10 cellular contexts compared by ENCODE assay signal in genomic region chr11:36818410-36818809, GRCh38.
DNase-seq lines count a peak whose midpoint lies in the region; ATAC-seq and TF ChIP-seq lines count a peak whose summit lies in the region.
"Had no signal": no experiment of that assay in that cellular context is flagged by ENCODE, and none has a peak within 500 bp of the region (broad histone marks: within the 10 kb centered on the region; RNA-seq: fewer than 3 reads in every experiment).

No MANE protein-coding gene starts in this region.

- H3K4me1 ChIP-seq in GM23248 (ENCODE audit: insufficient read depth), result no peaks in the 10 kb centered on the region
- no peaks in the 10 kb centered on the region for H3K4me1 ChIP-seq in SJCRH30
- H3K4me1 ChIP-seq in aorta (ENCODE audit: control insufficient read depth in 1 of 2, insufficient read depth in 2 of 2, low read length in 2 of 2), result no peaks in the 10 kb centered on the region
- H3K4me1 ChIP-seq in ascending aorta, result no peaks in the 10 kb centered on the region
- H3K4me1 ChIP-seq in stomach, result no peaks in the 10 kb centered on the region
- H3K4me1 ChIP-seq: esophagus squamous epithelium, tibial artery had no signal

- H3K4me2 ChIP-seq in GM23248 (ENCODE audit: unreplicated experiment), result no peak overlapping the region

- DNase-seq in Calu3, result peak; percentile 89
- peak; percentile 34 for DNase-seq in GM23248
- DNase-seq in SJCRH30, result peak; percentile 31 to 53
- DNase-seq in islet precursor cell, result peak; percentile 47
- DNase-seq in aorta, result no peak
- DNase-seq in ascending aorta (ENCODE audit: low spot score in 2 of 2), result no peak
- no peak for DNase-seq in stomach
- no peak for DNase-seq in activated CD4-positive, alpha-beta T cell treated with anti-CD3 and anti-CD28 coated beads, Interleukin-2, amount 10 ng/mL, durations not matched to agents 7 days and 5 days
- DNase-seq: esophagus squamous epithelium, tibial artery had no signal

- no peak for TF ChIP-seq POLR2A in stomach (IDR thresholded peaks at IDR 0.05)

- H3K9me3 ChIP-seq in GM23248 (ENCODE audit: low read depth), result no peaks in the 10 kb centered on the region
- no peaks in the 10 kb centered on the region for H3K9me3 ChIP-seq in SJCRH30 (replicated peaks)
- no peaks in the 10 kb centered on the region for H3K9me3 ChIP-seq in aorta (ENCODE audit: control insufficient read depth, low read length)
- no peaks in the 10 kb centered on the region for H3K9me3 ChIP-seq in ascending aorta
- no peaks in the 10 kb centered on the region for H3K9me3 ChIP-seq in stomach
- H3K9me3 ChIP-seq: esophagus squamous epithelium, tibial artery had no signal

- H3F3A ChIP-seq in GM23248 (ENCODE audit: insufficient read depth), result no peaks in the 10 kb centered on the region

- H2AFZ ChIP-seq in GM23248, result no peak overlapping the region

- H3K4me3 ChIP-seq in GM23248 (no peak overlapping the region), SJCRH30 (no peak overlapping the region), aorta (ENCODE audit: low read length in 2 of 2) (no peak overlapping the region), ascending aorta (no peak overlapping the region), stomach (no peak overlapping the region)
- H3K4me3 ChIP-seq: esophagus squamous epithelium, tibial artery had no signal

- H3K27ac ChIP-seq in GM23248 (no peak overlapping the region), SJCRH30 (no peak overlapping the region), aorta (ENCODE audit: low read depth in 1 of 2, low read length in 2 of 2) (no peak overlapping the region), ascending aorta (no peak overlapping the region), stomach (no peak overlapping the region)
- H3K27ac ChIP-seq: esophagus squamous epithelium, tibial artery had no signal

- ATAC-seq in aorta (ENCODE audit: low FRiP score), result no peak

- 40 to 52% methylated on average over 2 of the region's 2 CpGs for WGBS in GM23248 (ENCODE audit: low coverage in 1 of 2, low lambda C conversion rate in 2 of 2, missing lambda C conversion rate in 2 of 2), 2 experiments
- 53 to 61% methylated on average over 2 of the region's 2 CpGs for WGBS in aorta, 2 donors
- WGBS in stomach, 5 donors, result 55 to 66% (median 56%) methylated on average over 2 of the region's 2 CpGs

- CTCF ChIA-PET in Calu3 (lab: Charles Lee), result interaction anchor here (0.6 to 2.7 kb wide), 5 partner anchors 18 to 709 kb away, joined by 3 to 17 read pairs (median 4); no protein-coding TSS in a partner anchor
- CTCF ChIA-PET in activated CD4-positive, alpha-beta T cell treated with anti-CD3 and anti-CD28 coated beads, Interleukin-2, amount 10 ng/mL, durations not matched to agents 7 days and 5 days (lab: Charles Lee), result no interaction called here

- H3K9me2 ChIP-seq in GM23248 (ENCODE audit: insufficient read depth), result no peaks in the 10 kb centered on the region

- no peak for TF ChIP-seq EP300 in stomach (IDR thresholded peaks at IDR 0.05)

- no peaks in the 10 kb centered on the region for H4K20me1 ChIP-seq in GM23248 (ENCODE audit: insufficient read depth)

- H3K36me3 ChIP-seq in GM23248 (ENCODE audit: low read depth), result no peaks in the 10 kb centered on the region
- H3K36me3 ChIP-seq in SJCRH30, result no peaks in the 10 kb centered on the region
- no peaks in the 10 kb centered on the region for H3K36me3 ChIP-seq in aorta (ENCODE audit: control insufficient read depth in 1 of 2, insufficient read depth in 2 of 2, low read length in 1 of 2)
- H3K36me3 ChIP-seq in ascending aorta, result no peaks in the 10 kb centered on the region
- H3K36me3 ChIP-seq in stomach, result no peaks in the 10 kb centered on the region
- H3K36me3 ChIP-seq: esophagus squamous epithelium, tibial artery had no signal

- TF ChIP-seq CTCF in Calu3 (IDR thresholded peaks at IDR 0.05; ENCODE audit: unreplicated experiment) (peak; percentile 66), ascending aorta (IDR thresholded peaks at IDR 0.05) (no peak), stomach (IDR thresholded peaks at IDR 0.05) (no peak)

- intact Hi-C loops in Calu3 (cut with micrococcal nuclease; ENCODE audit: unreplicated experiment), result loop anchor here (2.0 to 10.0 kb wide), 3 partner anchors 72 to 686 kb away; no protein-coding TSS in a partner anchor
- intact Hi-C loops in aorta (cut with DNase I), result no loop called here
- intact Hi-C loops in ascending aorta (cut with DNase I), result no loop called here
- intact Hi-C loops in stomach (cut with DNase I; ENCODE audit: low total_unique reads), result no loop called here

- no peaks in the 10 kb centered on the region for H3K27me3 Mint-ChIP-seq in Calu3 (ENCODE audit: unreplicated experiment)
- H3K27me3 Mint-ChIP-seq in activated CD4-positive, alpha-beta T cell treated with anti-CD3 and anti-CD28 coated beads, Interleukin-2, amount 10 ng/mL, durations not matched to agents 7 days and 5 days, result no peaks in the 10 kb centered on the region

- BruUV-seq in Calu3 (replicated peaks; lab: Mats Ljungman, UMichigan), result no TSS peak

- H3K9ac ChIP-seq in GM23248, result no peak overlapping the region

- H3K36me3 Mint-ChIP-seq in Calu3 (ENCODE audit: insufficient read depth, unreplicated experiment), result peaks cover 5% of the 10 kb centered on the region
- no peaks in the 10 kb centered on the region for H3K36me3 Mint-ChIP-seq in activated CD4-positive, alpha-beta T cell treated with anti-CD3 and anti-CD28 coated beads, Interleukin-2, amount 10 ng/mL, durations not matched to agents 7 days and 5 days (ENCODE audit: low read depth)

- peaks cover 3% of the 10 kb centered on the region for H3K9me3 Mint-ChIP-seq in Calu3 (ENCODE audit: low read depth, unreplicated experiment)
- no peaks in the 10 kb centered on the region for H3K9me3 Mint-ChIP-seq in activated CD4-positive, alpha-beta T cell treated with anti-CD3 and anti-CD28 coated beads, Interleukin-2, amount 10 ng/mL, durations not matched to agents 7 days and 5 days

- peak overlapping the region; percentile 45 for H3K4me3 Mint-ChIP-seq in Calu3 (ENCODE audit: low read depth, unreplicated experiment)
- no peak overlapping the region for H3K4me3 Mint-ChIP-seq in activated CD4-positive, alpha-beta T cell treated with anti-CD3 and anti-CD28 coated beads, Interleukin-2, amount 10 ng/mL, durations not matched to agents 7 days and 5 days

- H3K4me1 Mint-ChIP-seq in Calu3 (ENCODE audit: low read depth, unreplicated experiment), result peaks cover 31% of the 10 kb centered on the region
- no peaks in the 10 kb centered on the region for H3K4me1 Mint-ChIP-seq in activated CD4-positive, alpha-beta T cell treated with anti-CD3 and anti-CD28 coated beads, Interleukin-2, amount 10 ng/mL, durations not matched to agents 7 days and 5 days

- H3K27me3 ChIP-seq in GM23248 (replicated peaks; ENCODE audit: insufficient read depth), result no peaks in the 10 kb centered on the region
- H3K27me3 ChIP-seq in SJCRH30, result no peaks in the 10 kb centered on the region
- no peaks in the 10 kb centered on the region for H3K27me3 ChIP-seq in aorta (ENCODE audit: control insufficient read depth in 1 of 2, insufficient read depth in 2 of 2, low read length in 1 of 2)
- no peaks in the 10 kb centered on the region for H3K27me3 ChIP-seq in ascending aorta
- no peaks in the 10 kb centered on the region for H3K27me3 ChIP-seq in stomach
- H3K27me3 ChIP-seq: esophagus squamous epithelium, tibial artery had no signal

- H3K79me2 ChIP-seq in GM23248 (ENCODE audit: insufficient read depth), result no peaks in the 10 kb centered on the region

- in situ Hi-C loops in GM23248 (cut with MboI), result no loop called here

- peak overlapping the region; percentile 79 for H3K27ac Mint-ChIP-seq in Calu3 (ENCODE audit: unreplicated experiment)
- H3K27ac Mint-ChIP-seq in activated CD4-positive, alpha-beta T cell treated with anti-CD3 and anti-CD28 coated beads, Interleukin-2, amount 10 ng/mL, durations not matched to agents 7 days and 5 days, result no peak overlapping the region

- POLR2A ChIA-PET in activated CD4-positive, alpha-beta T cell treated with anti-CD3 and anti-CD28 coated beads, Interleukin-2, amount 10 ng/mL, durations not matched to agents 7 days and 5 days (lab: Charles Lee), result no interaction called here

Comparison
In these comparisons a context has a peak if more than half of its experiments do, and no peak if none do; other contexts are left out.
1. DNase-seq: peak in Calu3 (single experiment), GM23248 (single experiment), SJCRH30 (2 of 2) and islet precursor cell (single experiment); none in aorta (0 of 2), ascending aorta (0 of 2), stomach (single experiment) and activated CD4-positive, alpha-beta T cell treated with anti-CD3 and anti-CD28 coated beads, Interleukin-2, amount 10 ng/mL, durations not matched to agents 7 days and 5 days (single experiment).